16 cellular contexts compared by ENCODE assay signal in the genomic region with DNA sequence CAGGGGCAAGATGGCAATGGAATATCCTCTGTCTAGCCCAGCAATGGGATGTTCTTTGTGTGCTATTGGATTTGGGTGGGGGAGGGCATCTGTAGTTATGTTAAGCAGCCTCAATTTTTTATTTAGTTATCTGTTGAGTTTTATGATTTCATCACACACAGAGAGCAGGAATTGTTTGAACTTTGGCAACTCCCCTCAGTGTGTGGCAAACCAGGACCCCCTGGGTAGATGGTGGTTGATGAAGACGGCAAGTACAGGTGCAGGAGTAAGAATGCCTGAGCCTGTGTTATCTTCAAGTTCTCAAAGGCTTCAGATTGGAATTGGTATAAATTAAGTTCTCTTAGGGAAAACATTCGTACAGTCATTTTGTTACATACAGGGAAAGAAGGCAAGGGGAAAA.
DNase-seq lines count a peak whose midpoint lies in the region; ATAC-seq, FAIRE-seq and TF ChIP-seq lines count a peak whose summit lies in the region.
"Had no signal": no experiment of that assay in that cellular context is flagged by ENCODE, and none has a peak within 500 bp of the region (broad histone marks: within the 10 kb centered on the region; RNA-seq: fewer than 3 reads in every experiment).

No MANE protein-coding gene starts in this region.

- H3K36me3 Mint-ChIP-seq in CD4-positive, alpha-beta T cell (ENCODE audit: low read depth) = peaks cover 23% of the 10 kb centered on the region
- H3K36me3 Mint-ChIP-seq in T-helper 17 cell (ENCODE audit: low read depth) = peaks cover 4% of the 10 kb centered on the region
- peaks cover 0 to 14% (median 5%) of the 10 kb centered on the region in 3 donors for H3K36me3 Mint-ChIP-seq in naive thymus-derived CD8-positive, alpha-beta T cell

- no peak for ATAC-seq in CD4-positive, alpha-beta T cell (ENCODE audit: poor library complexity)
- ATAC-seq in T-helper 17 cell (no peak), HG02763 (IDR thresholded peaks at IDR 0.05; ENCODE audit: unreplicated experiment) (no peak)
- no peak for ATAC-seq in naive thymus-derived CD8-positive, alpha-beta T cell
- ATAC-seq: upper lobe of right lung had no signal

- no peaks in the 10 kb centered on the region for H3K27me3 ChIP-seq in CD4-positive, alpha-beta T cell (ENCODE audit: control insufficient read depth, insufficient read depth, low read length)
- H3K27me3 ChIP-seq: upper lobe of right lung had no signal

- H3K9me3 Mint-ChIP-seq in CD4-positive, alpha-beta T cell = no peaks in the 10 kb centered on the region
- H3K9me3 Mint-ChIP-seq in naive thymus-derived CD8-positive, alpha-beta T cell = peaks cover 0 to 6% (median 0%) of the 10 kb centered on the region in 9 donors

- H3K27ac Mint-ChIP-seq in CD4-positive, alpha-beta T cell = peak overlapping the region; percentile 98
- H3K27ac Mint-ChIP-seq in T-helper 17 cell = peak overlapping the region; percentile 93
- H3K27ac Mint-ChIP-seq in naive thymus-derived CD8-positive, alpha-beta T cell = peak overlapping the region; percentile 66 to 98 (median 96)

- no peak for FAIRE-seq in GM19239 (lab: Jason Lieb, UNC)

- CTCF ChIA-PET in CD4-positive, alpha-beta T cell (lab: Charles Lee) = no interaction called here
- CTCF ChIA-PET in HEK293 (lab: Yijun Ruan, JAX) = interaction anchor here (0.6 to 1.0 kb wide), 2 partner anchors 16 to 33 kb away, joined by 3 to 4 read pairs; no protein-coding TSS in a partner anchor

- no peak for TF ChIP-seq CTCF in CD4-positive, alpha-beta T cell (IDR thresholded peaks at IDR 0.05)
- TF ChIP-seq CTCF in HEK293 (tag by site-specific recombination; IDR thresholded peaks at IDR 0.05) = no peak

- no peaks in the 10 kb centered on the region for H3K36me3 ChIP-seq in HEK293 (ENCODE audit: control insufficient read depth in 2 of 2, insufficient read depth in 1 of 2, low read length in 2 of 2)
- H3K36me3 ChIP-seq: lower lobe of right lung, upper lobe of right lung had no signal

- H3K4me1 ChIP-seq in HEK293 (ENCODE audit: control insufficient read depth, insufficient read depth, low read length) = peaks cover 15% of the 10 kb centered on the region

- POLR2A ChIA-PET in CD4-positive, alpha-beta T cell (lab: Charles Lee) = no interaction called here
- POLR2A ChIA-PET in HEK293 (lab: Yijun Ruan, JAX) = no interaction called here
- POLR2A ChIA-PET in naive thymus-derived CD8-positive, alpha-beta T cell (lab: Charles Lee) = interaction anchor here (0.7 kb wide), 1 partner anchor 77 kb away, joined by 3 read pairs; no protein-coding TSS in a partner anchor

- H3K4me1 Mint-ChIP-seq in CD4-positive, alpha-beta T cell (ENCODE audit: low read depth) = peaks cover 44% of the 10 kb centered on the region
- H3K4me1 Mint-ChIP-seq in T-helper 17 cell = peaks cover 24% of the 10 kb centered on the region
- H3K4me1 Mint-ChIP-seq in naive thymus-derived CD8-positive, alpha-beta T cell = peaks cover 21 to 39% (median 33%) of the 10 kb centered on the region in 4 donors

- H3K27ac ChIP-seq in CD4-positive, alpha-beta T cell (ENCODE audit: low read depth, low read length) = peak overlapping the region; percentile 9
- H3K27ac ChIP-seq in HEK293 (ENCODE audit: extremely low read depth, low read depth, low read length) (peak overlapping the region; percentile 92), substantia nigra (ENCODE audit: low read depth, low read length, poor library complexity, severe bottlenecking) (no peak overlapping the region)
- H3K27ac ChIP-seq: lower lobe of right lung, upper lobe of right lung had no signal

- H3K9me3 ChIP-seq in CD4-positive, alpha-beta T cell (ENCODE audit: control insufficient read depth, low read length) = no peaks in the 10 kb centered on the region
- H3K9me3 ChIP-seq in HEK293 (ENCODE audit: control insufficient read depth, insufficient read depth, low read depth, low read length) = no peaks in the 10 kb centered on the region
- no peaks in the 10 kb centered on the region for H3K9me3 ChIP-seq in T-helper 17 cell (ENCODE audit: control insufficient read depth, low read length, poor library complexity, severe bottlenecking)
- H3K9me3 ChIP-seq: lower lobe of right lung, upper lobe of right lung had no signal

- intact Hi-C loops in CD4-positive, alpha-beta T cell (cut with DNase I, micrococcal nuclease) = loop anchor here in 1 of 2 experiments (5.0 kb wide), 1 partner anchor 142 kb away; a partner anchor contains a TSS

- peak overlapping the region; percentile 79 for H3K4me3 Mint-ChIP-seq in CD4-positive, alpha-beta T cell
- H3K4me3 Mint-ChIP-seq in T-helper 17 cell = peak overlapping the region; percentile 41
- peak overlapping the region; percentile 45 to 86 (median 74) for H3K4me3 Mint-ChIP-seq in naive thymus-derived CD8-positive, alpha-beta T cell

- no peak for DNase-seq in CD4-positive, alpha-beta T cell
- no peak for DNase-seq in T-helper 17 cell
- no peak for DNase-seq in naive thymus-derived CD8-positive, alpha-beta T cell
- DNase-seq in substantia nigra (lab: John Stamatoyannopoulos, UW) = no peak
- DNase-seq in NCI-H446 (lab: John Stamatoyannopoulos, UW) = no peak
- no peak for DNase-seq in GM19239 (ENCODE audit: insufficient read length, low spot score)
- DNase-seq: cortex of kidney; islet precursor cell; lower lobe of right lung; NCI-H187 treated with DMSO at 0.1 percent for 48 hours; NCI-H446 treated with DMSO at 0.1 percent for 48 hours; posterior cingulate gyrus; stimulated activated naive CD4-positive, alpha-beta T cell treated with Interleukin-2 at 50 U/mL for 16 hours; upper lobe of right lung had no signal

- no peaks in the 10 kb centered on the region for H3K27me3 Mint-ChIP-seq in CD4-positive, alpha-beta T cell
- H3K27me3 Mint-ChIP-seq in T-helper 17 cell = no peaks in the 10 kb centered on the region
- H3K27me3 Mint-ChIP-seq in naive thymus-derived CD8-positive, alpha-beta T cell = no peaks in the 10 kb centered on the region

- no peak overlapping the region for H3K4me3 ChIP-seq in HEK293 (ENCODE audit: low read depth, low read length)
- H3K4me3 ChIP-seq: lower lobe of right lung, upper lobe of right lung had no signal

TF ChIP-seq in HEK293, 187 proteins besides CTCF, POLR2A, EP300 and RAD21 (continues in another document):
- 0 out of 2 replicates have a peak, but pooled peaks have one; percentile 26 for TF ChIP-seq ZIC2 (tag by site-specific recombination; IDR thresholded peaks at IDR 0.05)
- TF ChIP-seq ZXDB (tag by site-specific recombination; IDR thresholded peaks at IDR 0.05) = no peak; the same call in 1 of the 2 replicates
- TF ChIP-seq, protein P1, sequence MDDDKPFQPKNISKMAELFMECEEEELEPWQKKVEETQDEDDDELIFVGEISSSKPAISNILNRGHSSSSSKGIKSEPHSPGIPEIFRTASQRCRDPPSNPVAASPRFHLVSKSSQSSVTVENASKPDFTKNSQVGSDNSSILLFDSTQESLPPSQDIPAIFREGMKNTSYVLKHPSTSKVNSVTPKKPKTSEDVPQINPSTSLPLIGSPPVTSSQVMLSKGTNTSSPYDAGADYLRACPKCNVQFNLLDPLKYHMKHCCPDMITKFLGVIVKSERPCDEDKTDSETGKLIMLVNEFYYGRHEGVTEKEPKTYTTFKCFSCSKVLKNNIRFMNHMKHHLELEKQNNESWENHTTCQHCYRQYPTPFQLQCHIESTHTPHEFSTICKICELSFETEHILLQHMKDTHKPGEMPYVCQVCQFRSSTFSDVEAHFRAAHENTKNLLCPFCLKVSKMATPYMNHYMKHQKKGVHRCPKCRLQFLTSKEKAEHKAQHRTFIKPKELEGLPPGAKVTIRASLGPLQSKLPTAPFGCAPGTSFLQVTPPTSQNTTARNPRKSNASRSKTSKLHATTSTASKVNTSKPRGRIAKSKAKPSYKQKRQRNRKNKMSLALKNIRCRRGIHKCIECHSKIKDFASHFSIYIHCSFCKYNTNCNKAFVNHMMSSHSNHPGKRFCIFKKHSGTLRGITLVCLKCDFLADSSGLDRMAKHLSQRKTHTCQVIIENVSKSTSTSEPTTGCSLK (tag by site-specific recombination; IDR thresholded peaks at IDR 0.05) = no peak
- TF ChIP-seq OSR2 (tag by site-specific recombination; IDR thresholded peaks at IDR 0.05) = no peak
- TF ChIP-seq, protein P2, sequence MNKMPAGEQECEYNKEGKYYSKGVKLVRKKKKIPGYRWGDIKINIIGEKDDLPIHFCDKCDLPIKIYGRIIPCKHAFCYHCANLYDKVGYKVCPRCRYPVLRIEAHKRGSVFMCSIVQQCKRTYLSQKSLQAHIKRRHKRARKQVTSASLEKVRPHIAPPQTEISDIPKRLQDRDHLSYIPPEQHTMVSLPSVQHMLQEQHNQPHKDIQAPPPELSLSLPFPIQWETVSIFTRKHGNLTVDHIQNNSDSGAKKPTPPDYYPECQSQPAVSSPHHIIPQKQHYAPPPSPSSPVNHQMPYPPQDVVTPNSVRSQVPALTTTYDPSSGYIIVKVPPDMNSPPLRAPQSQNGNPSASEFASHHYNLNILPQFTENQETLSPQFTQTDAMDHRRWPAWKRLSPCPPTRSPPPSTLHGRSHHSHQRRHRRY (tag by site-specific recombination; IDR thresholded peaks at IDR 0.05) = no peak
- TF ChIP-seq GLIS1 (tag by site-specific recombination; IDR thresholded peaks at IDR 0.05) = peak; percentile 99
- TF ChIP-seq ZNF223 (tag by site-specific recombination; IDR thresholded peaks at IDR 0.05) = no peak
- TF ChIP-seq ZNF10 (tag by site-specific recombination; IDR thresholded peaks at IDR 0.05) = 0 out of 2 replicates have a peak, but pooled peaks have one; percentile 37
- TF ChIP-seq, protein P3, sequence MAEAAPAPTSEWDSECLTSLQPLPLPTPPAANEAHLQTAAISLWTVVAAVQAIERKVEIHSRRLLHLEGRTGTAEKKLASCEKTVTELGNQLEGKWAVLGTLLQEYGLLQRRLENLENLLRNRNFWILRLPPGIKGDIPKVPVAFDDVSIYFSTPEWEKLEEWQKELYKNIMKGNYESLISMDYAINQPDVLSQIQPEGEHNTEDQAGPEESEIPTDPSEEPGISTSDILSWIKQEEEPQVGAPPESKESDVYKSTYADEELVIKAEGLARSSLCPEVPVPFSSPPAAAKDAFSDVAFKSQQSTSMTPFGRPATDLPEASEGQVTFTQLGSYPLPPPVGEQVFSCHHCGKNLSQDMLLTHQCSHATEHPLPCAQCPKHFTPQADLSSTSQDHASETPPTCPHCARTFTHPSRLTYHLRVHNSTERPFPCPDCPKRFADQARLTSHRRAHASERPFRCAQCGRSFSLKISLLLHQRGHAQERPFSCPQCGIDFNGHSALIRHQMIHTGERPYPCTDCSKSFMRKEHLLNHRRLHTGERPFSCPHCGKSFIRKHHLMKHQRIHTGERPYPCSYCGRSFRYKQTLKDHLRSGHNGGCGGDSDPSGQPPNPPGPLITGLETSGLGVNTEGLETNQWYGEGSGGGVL (tag by site-specific recombination; IDR thresholded peaks at IDR 0.05) = no peak
- no peak for TF ChIP-seq BCL11B (tag by site-specific recombination; IDR thresholded peaks at IDR 0.05; ENCODE audit: low read depth)
- TF ChIP-seq WT1 (tag by site-specific recombination; IDR thresholded peaks at IDR 0.05) = peak; percentile 89
